ENCODE assay signal across 20 cellular contexts in genomic region chr13:41034382-41034781, GRCh38. TPM values are rescaled to one million over a fixed set of nuclear protein-coding genes. Genes with fewer than 3 reads are reported as not detected.
DNase-seq lines count a peak whose midpoint lies in the region; FAIRE-seq and TF ChIP-seq lines count a peak whose summit lies in the region.
"Had no signal": no experiment of that assay in that cellular context is flagged by ENCODE, and none has a peak within 500 bp of the region (broad histone marks: within the 10 kb centered on the region; RNA-seq: fewer than 3 reads in every experiment).

No MANE protein-coding gene starts in this region.

- H3K36me3 Mint-ChIP-seq in dendritic cell treated with granulocyte-macrophage colony-stimulating factor and Interleukin-4, amounts not matched to agents 40 ng/mL and 50 ng/mL, for 4 days (ENCODE audit: low read depth), result peaks cover 5% of the 10 kb centered on the region

- no peaks in the 10 kb centered on the region for H3K27me3 Mint-ChIP-seq in dendritic cell treated with granulocyte-macrophage colony-stimulating factor and Interleukin-4, amounts not matched to agents 40 ng/mL and 50 ng/mL, for 4 days
- H3K27me3 Mint-ChIP-seq: B cell; CD4-positive, alpha-beta T cell had no signal

- no peak for TF ChIP-seq CTCF in HEK293 (tag by site-specific recombination; IDR thresholded peaks at IDR 0.05)

- POLR2A ChIA-PET in HEK293 (lab: Yijun Ruan, JAX), result no interaction called here

- H3K4me3 Mint-ChIP-seq in dendritic cell treated with granulocyte-macrophage colony-stimulating factor and Interleukin-4, amounts not matched to agents 40 ng/mL and 50 ng/mL, for 4 days, result no peak overlapping the region
- H3K4me3 Mint-ChIP-seq: B cell; CD4-positive, alpha-beta T cell; GM23338; HFFc6 had no signal

- peak overlapping the region; percentile 2 for H3K27ac Mint-ChIP-seq in dendritic cell treated with granulocyte-macrophage colony-stimulating factor and Interleukin-4, amounts not matched to agents 40 ng/mL and 50 ng/mL, for 4 days
- H3K27ac Mint-ChIP-seq: B cell; CD4-positive, alpha-beta T cell; GM23338; HFFc6 had no signal

- no peaks in the 10 kb centered on the region for H3K27me3 ChIP-seq in small intestine (ENCODE audit: control insufficient read depth in 2 of 2, insufficient read depth in 2 of 2, low read length in 2 of 2)

- CTCF ChIA-PET in HEK293 (lab: Yijun Ruan, JAX), result no interaction called here

- FAIRE-seq in A204.1 (lab: Jason Lieb, UNC) (peak; percentile 83), small intestine (lab: Jason Lieb, UNC) (peak; percentile 83), GM12891 (lab: Jason Lieb, UNC) (no peak)
- FAIRE-seq: D721Med, GM19239 had no signal

- no peak overlapping the region for H3K4me3 ChIP-seq in HEK293 (ENCODE audit: low read depth, low read length)
- no peak overlapping the region for H3K4me3 ChIP-seq in small intestine (ENCODE audit: low read depth in 1 of 2, low read length in 2 of 2)
- H3K4me3 ChIP-seq: GM23338 had no signal

- no peak overlapping the region for H3K27ac ChIP-seq in HEK293 (ENCODE audit: extremely low read depth, low read depth, low read length)
- H3K27ac ChIP-seq in small intestine (ENCODE audit: low read depth in 1 of 2, low read length in 1 of 2), result no peak overlapping the region

- no peaks in the 10 kb centered on the region for H3K36me3 ChIP-seq in HEK293 (ENCODE audit: control insufficient read depth in 2 of 2, insufficient read depth in 1 of 2, low read length in 2 of 2)
- no peaks in the 10 kb centered on the region for H3K36me3 ChIP-seq in small intestine (ENCODE audit: control insufficient read depth in 2 of 2, insufficient read depth in 2 of 2, low read length in 2 of 2)

- H3K4me1 Mint-ChIP-seq in dendritic cell treated with granulocyte-macrophage colony-stimulating factor and Interleukin-4, amounts not matched to agents 40 ng/mL and 50 ng/mL, for 4 days (ENCODE audit: low read depth), result peaks cover 30% of the 10 kb centered on the region

- H3K9me3 ChIP-seq in HEK293 (ENCODE audit: control insufficient read depth, insufficient read depth, low read depth, low read length), result no peaks in the 10 kb centered on the region
- no peaks in the 10 kb centered on the region for H3K9me3 ChIP-seq in small intestine (ENCODE audit: control insufficient read depth, low read depth)

- WGBS in small intestine, 3 donors, result 76 to 85% (median 81%) methylated on average over 4 of the region's 4 CpGs

- no peaks in the 10 kb centered on the region for H3K4me1 ChIP-seq in HEK293 (ENCODE audit: control insufficient read depth, insufficient read depth, low read length)
- peaks cover 0 to 3% of the 10 kb centered on the region in 2 donors for H3K4me1 ChIP-seq in small intestine (ENCODE audit: control insufficient read depth in 2 of 2, insufficient read depth in 1 of 2, low read depth in 1 of 2, low read length in 1 of 2)
- H3K4me1 ChIP-seq: Caco-2 had no signal

- TF ChIP-seq POLR2A in GM12891 (IDR thresholded peaks at IDR 0.05; ENCODE audit: low read depth, low read length), result no peak

- no peak for DNase-seq in small intestine
- no peak for DNase-seq in effector CD8-positive, alpha-beta T cell (lab: John Stamatoyannopoulos, UW)
- no peak for DNase-seq in GM12891 (ENCODE audit: insufficient read length, low spot score)
- DNase-seq in DMS 273 (lab: John Stamatoyannopoulos, UW; ENCODE audit: unreplicated experiment), result no peak
- DNase-seq: 8988T; C1 segment of cervical spinal cord; Caco-2; CD4-positive, alpha-beta T cell; DMS79; GF-D8; HCEC 1CT; HFFc6; KBM-7 had no signal

- H3K9me3 Mint-ChIP-seq in dendritic cell treated with granulocyte-macrophage colony-stimulating factor and Interleukin-4, amounts not matched to agents 40 ng/mL and 50 ng/mL, for 4 days, result no peaks in the 10 kb centered on the region
- H3K9me3 Mint-ChIP-seq: CD4-positive, alpha-beta T cell; GM23338; HFFc6 had no signal

- intact Hi-C loops in dendritic cell treated with granulocyte-macrophage colony-stimulating factor and Interleukin-4, amounts not matched to agents 40 ng/mL and 50 ng/mL, for 4 days (cut with micrococcal nuclease), result no loop called here

TF ChIP-seq in HEK293, 187 proteins besides CTCF, POLR2A, EP300 and RAD21:
- TF ChIP-seq ZNF664 (tag by site-specific recombination; IDR thresholded peaks at IDR 0.05), result no peak
- TF ChIP-seq ATF2 (tag by site-specific recombination; IDR thresholded peaks at IDR 0.05; ENCODE audit: low read depth), result peak; percentile 75

TF ChIP-seq in GM12891, 5 proteins besides CTCF, POLR2A, EP300 and RAD21:
- no peak for TF ChIP-seq POU2F2 (IDR thresholded peaks at IDR 0.05; ENCODE audit: low read depth, low read length)
- TF ChIP-seq PAX5 (IDR thresholded peaks at IDR 0.05; ENCODE audit: insufficient read depth, low read length, severe bottlenecking), result no peak
- TF ChIP-seq TAF1 (IDR thresholded peaks at IDR 0.05; ENCODE audit: low read depth, low read length), result no peak
- TF ChIP-seq SPI1 (IDR thresholded peaks at IDR 0.05; ENCODE audit: low read depth, low read length), result no peak
- TF ChIP-seq POLR2AphosphoS5 (IDR thresholded peaks at IDR 0.05; ENCODE audit: low read depth, low read length), result no peak

RNA-seq across cellular contexts. Expression of gene ELF1, which starts 15.3 kb away (rescaled TPM):
- polyA plus RNA-seq in small intestine, result 10 to 100 TPM; 34.3 to 40.8 (median 38.0) TPM
- polyA plus RNA-seq in GM12891 (2012; ENCODE audit: low read depth, missing spikeins), result 30.2 TPM

RNA-seq across cellular contexts. Expression of gene WBP4, which starts 26.9 kb away (rescaled TPM):
- 10 to 100 TPM in 2 of 3 donors, 1 to 10 TPM in 1; 9.1 to 13.9 (median 12.2) TPM for polyA plus RNA-seq in small intestine
- polyA plus RNA-seq in GM12891 (2012; ENCODE audit: low read depth, missing spikeins), result 12.1 TPM
